In genomic region chr13:49314344-49314882, GRCh38 we compare ENCODE assay signal across 10 cellular contexts.
A peak's percentile ranks its signal among the peaks of the same experiment; 100 is the strongest.
DNase-seq lines count a peak whose midpoint lies in the region; ATAC-seq and TF ChIP-seq lines count a peak whose summit lies in the region.
"Had no signal": no experiment of that assay in that cellular context is flagged by ENCODE, and none has a peak within 500 bp of the region (broad histone marks: within the 10 kb centered on the region; RNA-seq: fewer than 3 reads in every experiment).

No MANE protein-coding gene starts in this region.

- H3K27ac ChIP-seq in C4-2B, result peak overlapping the region; percentile 34; the same call in 1 of the 2 replicates
- peak overlapping the region; percentile 44 for H3K27ac ChIP-seq in RWPE2 (ENCODE audit: poor library complexity, severe bottlenecking)
- peak overlapping the region; percentile 5 for H3K27ac ChIP-seq in psoas muscle

- WGBS in psoas muscle, 3 donors, result 76 to 84% (median 82%) methylated on average over 6 of the region's 6 CpGs

- DNase-seq in RWPE2 (ENCODE audit: low spot score) (no peak), fibroblast of villous mesenchyme (ENCODE audit: low read depth) (peak; percentile 83), psoas muscle (no peak), cortex of kidney (lab: John Stamatoyannopoulos, UW) (no peak), GF-D8 (lab: John Stamatoyannopoulos, UW) (no peak), GM19240 (ENCODE audit: insufficient read length, low spot score) (no peak), erythroblast (lab: John Stamatoyannopoulos, UW) (no peak)
- DNase-seq: CD8-positive, alpha-beta T cell; NCI-H524 had no signal

- H3K36me3 ChIP-seq in RWPE2 (ENCODE audit: low read depth) (no peaks in the 10 kb centered on the region), psoas muscle (ENCODE audit: insufficient read depth in 1 of 2, low read depth in 1 of 2) (no peaks in the 10 kb centered on the region)

- ATAC-seq in RWPE2 (ENCODE audit: low read depth), result no peak
- no peak for ATAC-seq in psoas muscle
- ATAC-seq: CD8-positive, alpha-beta T cell had no signal

- H3K4me3 ChIP-seq in RWPE2 (ENCODE audit: severe bottlenecking), result no peak overlapping the region
- H3K4me3 ChIP-seq in fibroblast of villous mesenchyme (ENCODE audit: low read depth, low read length), result no peak overlapping the region
- H3K4me3 ChIP-seq in psoas muscle, result no peak overlapping the region

- peaks cover 11% of the 10 kb centered on the region for H3K4me1 ChIP-seq in RWPE2 (ENCODE audit: insufficient read depth, poor library complexity, severe bottlenecking)
- no peaks in the 10 kb centered on the region for H3K4me1 ChIP-seq in psoas muscle

- intact Hi-C loops in psoas muscle (cut with DNase I), result no loop called here

- H3K9me3 ChIP-seq in RWPE2 (ENCODE audit: severe bottlenecking) (no peaks in the 10 kb centered on the region), psoas muscle (no peaks in the 10 kb centered on the region)

- TF ChIP-seq CTCF in C4-2B (conservative IDR thresholded peaks at IDR 0.05) (no peak), RWPE2 (IDR thresholded peaks at IDR 0.05; ENCODE audit: poor library complexity, severe bottlenecking) (no peak), fibroblast of villous mesenchyme (IDR thresholded peaks at IDR 0.05; ENCODE audit: insufficient read depth, low read depth, low read length) (no peak), psoas muscle (IDR thresholded peaks at IDR 0.05) (no peak)

- no peak for TF ChIP-seq POLR2A in erythroblast (IDR thresholded peaks at IDR 0.05; ENCODE audit: low read length)

- H3K27me3 ChIP-seq in RWPE2 (ENCODE audit: insufficient read depth, poor library complexity, severe bottlenecking) (no peaks in the 10 kb centered on the region), psoas muscle (ENCODE audit: insufficient read depth in 3 of 3, low read length in 2 of 3) (no peaks in the 10 kb centered on the region)
